ENCODE assay signal across 17 cellular contexts in the genomic region with DNA sequence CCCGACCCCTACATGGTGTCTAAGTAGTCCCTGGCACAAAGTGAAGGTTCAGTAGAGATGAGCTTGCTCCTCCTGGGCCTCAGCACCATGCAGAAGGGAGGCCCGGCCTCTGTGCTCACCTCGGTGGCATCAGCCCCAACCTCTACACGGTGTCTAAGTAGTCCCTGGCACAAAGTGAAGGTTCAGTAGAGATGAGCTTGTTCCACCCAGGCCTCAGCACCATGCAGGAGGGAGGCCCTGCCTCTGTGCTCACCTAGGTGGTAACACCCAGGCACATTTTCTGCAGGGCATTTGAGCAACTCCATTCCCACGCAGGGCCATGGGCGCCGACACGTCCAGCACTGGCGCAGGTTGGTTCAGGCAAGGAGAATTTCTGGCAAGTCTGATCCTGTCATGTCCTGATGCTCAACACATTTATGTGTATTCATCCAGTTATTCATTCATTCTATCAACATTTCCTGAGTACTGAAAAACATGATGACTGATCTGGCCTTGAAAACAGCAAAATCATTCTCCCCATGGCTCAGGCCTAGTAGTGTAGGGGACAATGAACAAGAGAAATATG.
"Had no signal": no experiment of that assay in that cellular context is flagged by ENCODE, and none has a peak within 500 bp of the region (broad histone marks: within the 10 kb centered on the region; RNA-seq: fewer than 3 reads in every experiment).

No MANE protein-coding gene starts in this region.

- DNase-seq: central memory CD4-positive, alpha-beta T cell; cortex of kidney; dorsolateral prefrontal cortex; effector CD8-positive, alpha-beta T cell; foreskin melanocyte; head of caudate nucleus; kidney glomerular epithelial cell; natural killer cell; right cardiac atrium; small intestine; stimulated activated CD4-positive, alpha-beta T cell treated with anti-CD3 and anti-CD28 coated beads, Interleukin-2, amount 100 ng/mL, for 48 hours; stimulated activated naive CD4-positive, alpha-beta T cell treated with Interleukin-2 at 50 U/mL for 16 hours; tibial artery; upper lobe of left lung had no signal

- H3K4me1 Mint-ChIP-seq: natural killer cell had no signal

- H3K27ac ChIP-seq: dorsolateral prefrontal cortex, hepatocyte, tibial artery, upper lobe of left lung, vagina had no signal

- H3K36me3 Mint-ChIP-seq: mesothelial cell of epicardium, natural killer cell had no signal

- H3K4me3 ChIP-seq: dorsolateral prefrontal cortex, hepatocyte, tibial artery, upper lobe of left lung, vagina had no signal

- H3K4me2 ChIP-seq: hepatocyte had no signal

- H3K36me3 ChIP-seq: tibial artery, upper lobe of left lung, vagina had no signal

- H3K79me2 ChIP-seq: hepatocyte had no signal

- H3K4me1 ChIP-seq: tibial artery, upper lobe of left lung had no signal

- H3K4me3 Mint-ChIP-seq: mesothelial cell of epicardium, natural killer cell had no signal

- H3K27ac Mint-ChIP-seq: mesothelial cell of epicardium, natural killer cell had no signal

- H3K27me3 ChIP-seq: hepatocyte, tibial artery, upper lobe of left lung, vagina had no signal

- H2AFZ ChIP-seq: hepatocyte had no signal

- ATAC-seq: right cardiac atrium had no signal

- H3K9me3 ChIP-seq: tibial artery, upper lobe of left lung, vagina had no signal
